25 cellular contexts compared by ENCODE assay signal in the genomic region with DNA sequence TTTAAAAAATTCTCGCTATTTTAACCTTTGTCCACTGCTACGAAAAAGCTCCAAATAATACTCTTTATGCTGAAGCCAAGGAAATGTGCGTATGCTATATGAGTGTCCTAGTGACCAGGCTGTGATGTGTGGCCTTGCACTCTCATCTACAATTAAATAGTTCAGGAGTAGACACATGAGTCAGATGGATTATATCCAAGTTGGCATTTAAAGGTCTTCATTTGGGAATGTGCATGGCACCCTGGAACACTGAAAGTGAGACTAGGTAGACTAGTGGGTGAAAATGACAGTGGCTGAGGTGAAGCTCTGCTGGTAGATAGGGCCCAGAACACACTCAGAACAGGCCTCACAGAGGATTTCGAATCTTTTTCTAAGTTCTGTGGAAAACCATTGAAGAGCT.
DNase-seq lines count a peak whose midpoint lies in the region; ATAC-seq, FAIRE-seq and TF ChIP-seq lines count a peak whose summit lies in the region.
"Had no signal": no experiment of that assay in that cellular context is flagged by ENCODE, and none has a peak within 500 bp of the region (broad histone marks: within the 10 kb centered on the region; RNA-seq: fewer than 3 reads in every experiment).

No MANE protein-coding gene starts in this region.

- DNase-seq in HTR-8/SVneo (ENCODE audit: insufficient read length, low spot score) (peak; percentile 5), left colon (no peak), osteocyte (ENCODE audit: extremely low spot score, unreplicated experiment) (no peak), nucleus accumbens (lab: John Stamatoyannopoulos, UW) (no peak), D721Med (ENCODE audit: insufficient read length, low spot score) (no peak)
- no peak for DNase-seq in activated CD4-positive, alpha-beta memory T cell treated with anti-CD3 and anti-CD28 coated beads for 36 hours
- DNase-seq: activated CD4-positive, alpha-beta T cell treated with anti-CD3 and anti-CD28 coated beads, Interleukin-2, amount 50 U/mL, for 4 hours; activated CD4-positive, CD25-positive, alpha-beta regulatory T cell; activated CD8-positive, alpha-beta memory T cell treated with anti-CD3 and anti-CD28 coated beads, Interleukin-2, amount 50 U/mL, for 4 hours; activated effector memory CD4-positive, alpha-beta T cell treated with anti-CD3 and anti-CD28 coated beads, Interleukin-2, amount 50 U/mL, for 16 hours; body of pancreas; Calu3; gastrocnemius medialis; H9; naive B cell; NCI-H1417 treated with DMSO at 0.1 percent for 48 hours; NCI-H2081 treated with DMSO at 0.1 percent for 48 hours; NCI-H82; right cardiac atrium; stimulated activated CD4-positive, alpha-beta T cell treated with anti-CD3 and anti-CD28 coated beads, Interleukin-4, amount 100 ng/mL, for 4 hours; stimulated activated naive CD4-positive, alpha-beta T cell; T1000 had no signal

- H3K27ac Mint-ChIP-seq in brain (peak overlapping the region in 3 of 5 experiments; percentile 22 to 88 (median 32)), osteocyte (ENCODE audit: unreplicated experiment) (peak overlapping the region; percentile 83)
- H3K27ac Mint-ChIP-seq in activated CD4-positive, alpha-beta memory T cell treated with anti-CD3 and anti-CD28 coated beads for 36 hours = no peak overlapping the region
- H3K27ac Mint-ChIP-seq: H9, naive B cell had no signal

- peaks cover 4% of the 10 kb centered on the region for H3K27me3 Mint-ChIP-seq in brain
- no peaks in the 10 kb centered on the region for H3K27me3 Mint-ChIP-seq in osteocyte (ENCODE audit: unreplicated experiment)
- H3K27me3 Mint-ChIP-seq in activated CD4-positive, alpha-beta memory T cell treated with anti-CD3 and anti-CD28 coated beads for 36 hours = no peaks in the 10 kb centered on the region
- H3K27me3 Mint-ChIP-seq: naive B cell had no signal

- CTCF ChIA-PET in activated CD4-positive, alpha-beta memory T cell treated with anti-CD3 and anti-CD28 coated beads for 36 hours (lab: Charles Lee) = no interaction called here

- POLR2A ChIA-PET in activated CD4-positive, alpha-beta memory T cell treated with anti-CD3 and anti-CD28 coated beads for 36 hours (lab: Charles Lee) = no interaction called here

- ATAC-seq in left colon = peak; percentile 15
- ATAC-seq: body of pancreas had no signal

- TF ChIP-seq CTCF in brain (conservative IDR thresholded peaks at IDR 0.05) (no peak), osteocyte (IDR thresholded peaks at IDR 0.05) (no peak), D721Med (IDR thresholded peaks at IDR 0.05; ENCODE audit: insufficient read depth, missing control alignments) (no peak)

- no peak overlapping the region for H3K4me3 Mint-ChIP-seq in brain
- no peak overlapping the region for H3K4me3 Mint-ChIP-seq in osteocyte (ENCODE audit: unreplicated experiment)
- H3K4me3 Mint-ChIP-seq in activated CD4-positive, alpha-beta memory T cell treated with anti-CD3 and anti-CD28 coated beads for 36 hours = no peak overlapping the region
- H3K4me3 Mint-ChIP-seq: H9, naive B cell had no signal

- H3K36me3 Mint-ChIP-seq in brain (no peaks in the 10 kb centered on the region), osteocyte (ENCODE audit: unreplicated experiment) (no peaks in the 10 kb centered on the region)
- H3K36me3 Mint-ChIP-seq in activated CD4-positive, alpha-beta memory T cell treated with anti-CD3 and anti-CD28 coated beads for 36 hours = no peaks in the 10 kb centered on the region
- H3K36me3 Mint-ChIP-seq: naive B cell had no signal

- intact Hi-C loops in left colon (cut with DNase I, micrococcal nuclease) = no loop called here
- intact Hi-C loops in activated CD4-positive, alpha-beta memory T cell treated with anti-CD3 and anti-CD28 coated beads for 36 hours (cut with micrococcal nuclease) = no loop called here

- FAIRE-seq in HTR-8/SVneo (lab: Jason Lieb, UNC) = no peak
- no peak for FAIRE-seq in D721Med (lab: Jason Lieb, UNC)
- FAIRE-seq: islet of Langerhans, pancreas had no signal

- peaks cover 15% of the 10 kb centered on the region for H3K4me1 Mint-ChIP-seq in brain
- peaks cover 34% of the 10 kb centered on the region for H3K4me1 Mint-ChIP-seq in osteocyte (ENCODE audit: unreplicated experiment)
- H3K4me1 Mint-ChIP-seq in activated CD4-positive, alpha-beta memory T cell treated with anti-CD3 and anti-CD28 coated beads for 36 hours (ENCODE audit: low read depth) = no peaks in the 10 kb centered on the region
- H3K4me1 Mint-ChIP-seq: naive B cell had no signal

- H3K9me3 Mint-ChIP-seq in brain (no peaks in the 10 kb centered on the region), osteocyte (ENCODE audit: unreplicated experiment) (no peaks in the 10 kb centered on the region)
- H3K9me3 Mint-ChIP-seq in activated CD4-positive, alpha-beta memory T cell treated with anti-CD3 and anti-CD28 coated beads for 36 hours = no peaks in the 10 kb centered on the region
- H3K9me3 Mint-ChIP-seq: H9 had no signal
